1 cellular context compared by ENCODE assay signal in the genomic region with DNA sequence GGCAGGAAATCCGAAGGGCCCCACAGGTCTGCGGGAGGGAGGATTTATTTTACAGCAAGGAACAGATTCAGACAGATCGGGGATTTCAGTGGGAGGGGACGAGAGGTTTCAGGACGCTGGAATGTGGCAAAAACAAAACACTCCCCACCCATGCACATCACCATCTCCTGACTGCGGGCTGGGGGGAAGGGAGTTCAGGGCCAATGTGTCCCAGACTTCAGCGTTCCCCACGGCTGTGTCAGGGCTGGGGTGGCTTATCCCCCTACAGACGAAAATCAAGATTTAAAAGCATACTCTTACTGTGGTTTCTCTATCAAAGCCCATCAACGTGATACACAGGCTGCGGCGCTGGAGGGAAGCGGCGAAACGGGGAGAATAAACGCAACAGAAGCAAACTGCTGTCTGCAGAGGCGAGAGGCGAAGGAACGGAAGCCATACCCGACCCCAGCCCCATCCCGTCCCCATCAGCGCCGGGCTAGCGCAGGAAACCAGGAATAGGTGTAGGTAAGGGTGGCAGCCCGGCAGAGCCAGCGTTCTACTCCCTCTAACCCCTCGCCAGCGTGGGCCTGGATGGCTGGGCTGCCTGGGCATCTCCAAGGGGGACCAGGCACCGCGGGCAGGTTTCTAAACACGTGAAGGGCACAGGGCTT.
TF ChIP-seq lines count a peak whose summit lies in the region.

No MANE protein-coding gene starts in this region.

TF ChIP-seq in H1, 55 proteins besides CTCF, POLR2A, EP300 and RAD21 (continued from another document):
- TF ChIP-seq ATF2 (IDR thresholded peaks at IDR 0.05; ENCODE audit: low read length) = no peak
